Comparison of ENCODE assay signal across 26 cellular contexts in genomic region chr5:67902497-67902830, GRCh38.
"Had no signal": no experiment of that assay in that cellular context is flagged by ENCODE, and none has a peak within 500 bp of the region (broad histone marks: within the 10 kb centered on the region; RNA-seq: fewer than 3 reads in every experiment).

No MANE protein-coding gene starts in this region.

- H3K4me3 ChIP-seq: K562, SK-N-MC had no signal

- H3K27me3 Mint-ChIP-seq: activated CD4-positive, alpha-beta T cell treated with anti-CD3 and anti-CD28 coated beads, Interleukin-2, amount 10 ng/mL, durations not matched to agents 24 days and 14 days; activated T-cell treated with anti-CD3 and anti-CD28 coated beads, Interleukin-2, amount 50 U/mL, for 24 hours; T-cell had no signal

- H3K4me1 Mint-ChIP-seq: activated B cell treated with CpG ODN at 0.5 μM for 24 hours; activated CD4-positive, alpha-beta T cell treated with anti-CD3 and anti-CD28 coated beads, Interleukin-2, amount 10 ng/mL, durations not matched to agents 24 days and 14 days; activated CD8-positive, alpha-beta memory T cell treated with anti-CD3 and anti-CD28 coated beads, Interleukin-2, amount 10 ng/mL, durations not matched to agents 7 days and 5 days; T-cell had no signal

- ATAC-seq: activated CD8-positive, alpha-beta memory T cell treated with anti-CD3 and anti-CD28 coated beads, Interleukin-2, amount 10 ng/mL, durations not matched to agents 7 days and 5 days; K562; T-cell had no signal

- FAIRE-seq: K562, TTC549 had no signal

- H3K9me3 Mint-ChIP-seq: activated B cell treated with CpG ODN at 0.5 μM for 24 hours; activated CD4-positive, alpha-beta T cell treated with anti-CD3 and anti-CD28 coated beads, Interleukin-2, amount 10 ng/mL, durations not matched to agents 24 days and 14 days; activated naive CD4-positive, alpha-beta T cell treated with anti-CD3 and anti-CD28 coated beads for 36 hours; activated T-cell treated with anti-CD3 and anti-CD28 coated beads, Interleukin-2, amount 50 U/mL, for 24 hours; activated T-helper 1 cell treated with anti-CD3 and anti-CD28 coated beads, Interleukin-12 subunit alpha, Interleukin-12 subunit beta, Interleukin-2, Interleukin-4 antibody, amounts not matched to agents 30 ng/mL and 10 ng/mL and 1 ng/mL, durations not matched to agents 14 hours and 24 hours and 36 hours; T-cell had no signal

- H3K36me3 Mint-ChIP-seq: activated CD8-positive, alpha-beta memory T cell treated with anti-CD3 and anti-CD28 coated beads, Interleukin-2, amount 10 ng/mL, durations not matched to agents 7 days and 5 days; activated naive CD8-positive, alpha-beta T cell; T-cell had no signal

- DNase-seq: activated B cell treated with CpG ODN at 0.5 μM for 24 hours; activated CD4-positive, alpha-beta T cell treated with anti-CD3 and anti-CD28 coated beads for 1 hour; activated CD4-positive, alpha-beta T cell treated with anti-CD3 and anti-CD28 coated beads, Interleukin-2, amount 10 ng/mL, durations not matched to agents 24 days and 14 days; activated CD4-positive, alpha-beta T cell treated with anti-CD3 and anti-CD28 coated beads, Interleukin-2, amount 50 U/mL, for 48 hours; activated CD8-positive, alpha-beta memory T cell treated with anti-CD3 and anti-CD28 coated beads, Interleukin-2, amount 10 ng/mL, durations not matched to agents 7 days and 5 days; activated effector memory CD4-positive, alpha-beta T cell treated with anti-CD3 and anti-CD28 coated beads, Interleukin-2, amount 50 U/mL, for 16 hours; activated naive CD4-positive, alpha-beta T cell treated with anti-CD3 and anti-CD28 coated beads for 36 hours; activated T-cell treated with anti-CD3 and anti-CD28 coated beads, Interleukin-2, amount 50 U/mL, for 24 hours; Kasumi-1; NCI-H1092 treated with DMSO at 0.1 percent for 48 hours; NCI-H1417 treated with DMSO at 0.1 percent for 48 hours; NCI-H1694; NCI-H2029; NCI-H2107; NCI-H2171 treated with DMSO at 0.1 percent for 48 hours; NCI-H226; NCI-H526; NCI-H82; T-cell; T-helper 2 cell; T1000 had no signal

- H3K27ac ChIP-seq: SK-N-MC had no signal

- H3K4me3 Mint-ChIP-seq: activated B cell treated with CpG ODN at 0.5 μM for 24 hours; activated CD4-positive, alpha-beta T cell treated with anti-CD3 and anti-CD28 coated beads, Interleukin-2, amount 10 ng/mL, durations not matched to agents 24 days and 14 days; activated CD8-positive, alpha-beta memory T cell treated with anti-CD3 and anti-CD28 coated beads, Interleukin-2, amount 10 ng/mL, durations not matched to agents 7 days and 5 days; activated naive CD4-positive, alpha-beta T cell treated with anti-CD3 and anti-CD28 coated beads for 36 hours; activated naive CD8-positive, alpha-beta T cell; activated T-cell treated with anti-CD3 and anti-CD28 coated beads, Interleukin-2, amount 50 U/mL, for 24 hours; activated T-helper 1 cell treated with anti-CD3 and anti-CD28 coated beads, Interleukin-12 subunit alpha, Interleukin-12 subunit beta, Interleukin-2, Interleukin-4 antibody, amounts not matched to agents 30 ng/mL and 10 ng/mL and 1 ng/mL, durations not matched to agents 14 hours and 24 hours and 36 hours; T-cell had no signal

- H3K27ac Mint-ChIP-seq: activated B cell treated with CpG ODN at 0.5 μM for 24 hours; activated CD4-positive, alpha-beta T cell treated with anti-CD3 and anti-CD28 coated beads, Interleukin-2, amount 10 ng/mL, durations not matched to agents 24 days and 14 days; activated CD8-positive, alpha-beta memory T cell treated with anti-CD3 and anti-CD28 coated beads, Interleukin-2, amount 10 ng/mL, durations not matched to agents 7 days and 5 days; activated naive CD4-positive, alpha-beta T cell treated with anti-CD3 and anti-CD28 coated beads for 36 hours; activated naive CD8-positive, alpha-beta T cell; activated T-cell treated with anti-CD3 and anti-CD28 coated beads, Interleukin-2, amount 50 U/mL, for 24 hours; activated T-helper 1 cell treated with anti-CD3 and anti-CD28 coated beads, Interleukin-12 subunit alpha, Interleukin-12 subunit beta, Interleukin-2, Interleukin-4 antibody, amounts not matched to agents 30 ng/mL and 10 ng/mL and 1 ng/mL, durations not matched to agents 14 hours and 24 hours and 36 hours; T-cell had no signal
